Comparison of ENCODE assay signal across 10 cellular contexts in the genomic region with DNA sequence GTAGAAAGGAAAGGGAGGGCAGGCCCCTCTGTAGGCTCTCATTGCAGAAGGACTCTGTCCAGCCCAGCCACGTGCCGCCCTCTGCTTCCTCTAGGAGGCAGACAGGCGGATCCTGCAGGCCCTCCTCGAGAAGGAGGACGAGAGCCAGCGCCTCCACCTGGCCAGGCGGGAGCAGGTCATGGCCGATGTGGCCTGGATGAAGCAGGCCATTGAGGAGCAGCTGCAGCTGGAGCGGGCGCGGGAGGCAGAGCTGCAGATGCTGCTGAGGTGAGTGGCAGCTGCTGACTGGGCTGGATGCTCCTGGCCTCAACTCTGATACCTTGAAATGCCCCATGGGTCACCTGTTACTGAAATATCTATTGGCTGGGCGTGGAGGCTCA. TPM values are rescaled to one million over a fixed set of nuclear protein-coding genes. Genes with fewer than 3 reads are reported as not detected.
DNase-seq lines count a peak whose midpoint lies in the region; ATAC-seq, FAIRE-seq and TF ChIP-seq lines count a peak whose summit lies in the region.
"Had no signal": no experiment of that assay in that cellular context is flagged by ENCODE, and none has a peak within 500 bp of the region (broad histone marks: within the 10 kb centered on the region; RNA-seq: fewer than 3 reads in every experiment).

No MANE protein-coding gene starts in this region.

- no peak overlapping the region for H3K18ac ChIP-seq in neuronal stem cell (ENCODE audit: low read length)

- POLR2A ChIA-PET in GM12878 (lab: Charles Lee) = no interaction called here

- no peak for FAIRE-seq in GM12878 (lab: Jason Lieb, UNC)
- FAIRE-seq: colon had no signal

- no peaks in the 10 kb centered on the region for H3K79me2 ChIP-seq in GM12878 (ENCODE audit: control insufficient read depth, insufficient read depth, low read length)

- no peak overlapping the region for H4K91ac ChIP-seq in neuronal stem cell (ENCODE audit: low read depth, low read length, poor library complexity)

- intact Hi-C loops in GM12878 (cut with micrococcal nuclease; ENCODE audit: unreplicated experiment) = no loop called here

- H3K9me3 ChIP-seq in GM12878 (replicated peaks; ENCODE audit: control insufficient read depth, insufficient read depth, low read length) (no peaks in the 10 kb centered on the region), neuronal stem cell (replicated peaks in 1 of 2; ENCODE audit: control insufficient read depth in 2 of 2, insufficient read depth in 1 of 2, low read depth in 1 of 2, low read length in 2 of 2) (no peaks in the 10 kb centered on the region)
- H3K9me3 ChIP-seq: BLaER1 had no signal

- H3K4me3 ChIP-seq in GM12878 (no peak overlapping the region), neuronal stem cell (ENCODE audit: low read length in 2 of 2) (no peak overlapping the region)
- H3K4me3 ChIP-seq: BLaER1 had no signal

- peak overlapping the region; percentile 90 for H4K8ac ChIP-seq in neuronal stem cell (ENCODE audit: low read depth, low read length)

- no peaks in the 10 kb centered on the region for H3K79me1 ChIP-seq in neuronal stem cell (ENCODE audit: low read depth, low read length)

- no peaks in the 10 kb centered on the region for H3K27me3 ChIP-seq in GM12878 (replicated peaks in 1 of 2; ENCODE audit: control insufficient read depth in 2 of 2, insufficient read depth in 2 of 2, low read length in 1 of 2)
- no peaks in the 10 kb centered on the region for H3K27me3 ChIP-seq in neuronal stem cell (ENCODE audit: control insufficient read depth in 3 of 3, insufficient read depth in 3 of 3, low read depth in 1 of 3, low read length in 3 of 3)
- H3K27me3 ChIP-seq: BLaER1 had no signal

- no peak for TF ChIP-seq RAD21 in GM12878 (IDR thresholded peaks at IDR 0.05; ENCODE audit: insufficient read depth, low read depth, low read length)

- H2BK5ac ChIP-seq in neuronal stem cell (ENCODE audit: low read length) = no peak overlapping the region

- no peak for TF ChIP-seq EP300 in GM12878 (IDR thresholded peaks at IDR 0.05; ENCODE audit: borderline replicate concordance in 1 of 2, control insufficient read depth in 1 of 2, low read depth in 2 of 2, low read length in 2 of 2)

- DNase-seq in NCI-H2227 (lab: John Stamatoyannopoulos, UW; ENCODE audit: unreplicated experiment) = peak; percentile 30
- no peak for DNase-seq in NCI-H2227 treated with DMSO at 0.1 percent for 48 hours (lab: John Stamatoyannopoulos, UW)
- DNase-seq in GM12878 (ENCODE audit: low read depth, low spot score) = no peak
- no peak for DNase-seq in neuronal stem cell (ENCODE audit: low spot score)
- DNase-seq in activated CD8-positive, alpha-beta memory T cell treated with anti-CD3 and anti-CD28 coated beads, Interleukin-2, amount 50 U/mL, for 48 hours = no peak

- no peak overlapping the region for H2AK5ac ChIP-seq in neuronal stem cell (ENCODE audit: low read depth, low read length)

- H3K4me1 ChIP-seq in GM12878 (ENCODE audit: control insufficient read depth, insufficient read depth, low read length) = no peaks in the 10 kb centered on the region
- no peaks in the 10 kb centered on the region for H3K4me1 ChIP-seq in neuronal stem cell (ENCODE audit: control insufficient read depth in 2 of 2, insufficient read depth in 1 of 2, low read depth in 1 of 2, low read length in 2 of 2)
- H3K4me1 ChIP-seq: BLaER1 had no signal

- 0 out of 2 replicates have a peak, but pooled peaks have one; percentile 23 for TF ChIP-seq POLR2A in GM12878 (IDR thresholded peaks at IDR 0.05; ENCODE audit: low read depth, low read length)

- no peak overlapping the region for H3K4ac ChIP-seq in neuronal stem cell (ENCODE audit: low read length)

- H3K27ac ChIP-seq in GM12878 (ENCODE audit: control insufficient read depth, insufficient read depth) = no peak overlapping the region
- no peak overlapping the region for H3K27ac ChIP-seq in neuronal stem cell (replicated peaks; ENCODE audit: low read length)
- H3K27ac ChIP-seq: BLaER1 had no signal

- H2BK120ac ChIP-seq in neuronal stem cell (ENCODE audit: low read depth, low read length) = no peak overlapping the region

- no peak overlapping the region for H3K14ac ChIP-seq in neuronal stem cell (ENCODE audit: low read length)

- TF ChIP-seq CTCF in LNCAP (IDR thresholded peaks at IDR 0.05) (peak; percentile 18; the same call in 1 of the 2 replicates), GM12878 (IDR thresholded peaks at IDR 0.05 in 2 of 3, conservative IDR thresholded peaks at IDR 0.05 in 1 of 3; ENCODE audit: control insufficient read depth in 2 of 3, extremely low read depth in 1 of 3, insufficient read depth in 1 of 3, low read depth in 3 of 3, low read length in 3 of 3) (peak in 1 of 3 experiments; percentile 19; a peak in 1 of 6 replicates)

- H3K9ac ChIP-seq in GM12878 (ENCODE audit: control insufficient read depth, insufficient read depth, low read length) (no peak overlapping the region), neuronal stem cell (ENCODE audit: low read depth, low read length, poor library complexity) (peak overlapping the region; percentile 83)
- H3K9ac ChIP-seq: BLaER1 had no signal

- H2BK12ac ChIP-seq in neuronal stem cell (ENCODE audit: low read length) = no peak overlapping the region

- H3K36me3 ChIP-seq in GM12878 (ENCODE audit: control insufficient read depth in 2 of 2, insufficient read depth in 2 of 2, low read length in 1 of 2) = peaks cover 22 to 32% of the 10 kb centered on the region in 2 experiments
- H3K36me3 ChIP-seq in neuronal stem cell (replicated peaks in 1 of 2; ENCODE audit: control insufficient read depth in 2 of 2, insufficient read depth in 2 of 2, low read length in 2 of 2) = peaks cover 48 to 97% of the 10 kb centered on the region in 2 donors

- 95% methylated on average over 12 of the region's 12 CpGs for WGBS in GM12878 (ENCODE audit: insufficient coverage, insufficient replicate concordance, low lambda C conversion rate, missing lambda C conversion rate)
- WGBS in neuronal stem cell (ENCODE audit: extremely low coverage in 2 of 2, insufficient read length in 2 of 2, insufficient replicate concordance in 1 of 2), 2 donors = no CpG with 5 or more reads among the region's 12 CpGs

- no peak overlapping the region for H2AFZ ChIP-seq in GM12878 (ENCODE audit: control insufficient read depth, low read depth, low read length)
- no peak overlapping the region for H2AFZ ChIP-seq in neuronal stem cell (ENCODE audit: low read length)

- no TSS peak for BruUV-seq in GM12878 (replicated peaks; lab: Mats Ljungman, UMichigan)

- CTCF ChIA-PET in GM12878 (lab: Yijun Ruan, JAX) = no interaction called here

- H4K20me1 ChIP-seq in GM12878 (ENCODE audit: control insufficient read depth, insufficient read depth) = no peaks in the 10 kb centered on the region

- RAD21 ChIA-PET in GM12878 (lab: Charles Lee; ENCODE audit: unreplicated experiment) = no interaction called here

- peak; percentile 54 for ATAC-seq in GM12878
- ATAC-seq in GM18907 (IDR thresholded peaks at IDR 0.05; ENCODE audit: unreplicated experiment) = no peak
- ATAC-seq in GM21360 (IDR thresholded peaks at IDR 0.05; ENCODE audit: unreplicated experiment) = no peak

- H2BK15ac ChIP-seq in neuronal stem cell (ENCODE audit: low read length) = no peak overlapping the region

- peak overlapping the region; percentile 94 for H3K23ac ChIP-seq in neuronal stem cell (ENCODE audit: low read depth, low read length, poor library complexity)

- H3K4me2 ChIP-seq in GM12878 (ENCODE audit: control insufficient read depth, insufficient read depth) (no peak overlapping the region), neuronal stem cell (ENCODE audit: insufficient read depth, low read length, poor library complexity, severe bottlenecking) (no peak overlapping the region)
- H3K4me2 ChIP-seq: BLaER1 had no signal

- in situ Hi-C loops in GM12878 (cut with MboI) = no loop called here

- SMC1A ChIA-PET in GM12878 (lab: Charles Lee; ENCODE audit: uncharacterized antibody, unreplicated experiment) = interaction anchor here (0.8 to 0.9 kb wide), 2 partner anchors 20 to 33 kb away, joined by 3 to 4 read pairs; no protein-coding TSS in a partner anchor

RNA-seq across cellular contexts. Expression of gene TCHP, which starts 10.9 kb away (rescaled TPM):
- total RNA-seq in GM12878 (2013; cell fraction: nucleolus; rRNA removed) = 39.3 and 44.3 TPM in 2 replicates
- 14.6 and 15.2 TPM in 2 replicates for total RNA-seq in GM12878 (2014; rRNA removed)
- total RNA-seq in GM12878 (2014; rRNA removed; fragmentation: Illumina TruSeq; extraction: Trizol) = 11.6 and 13.2 TPM in 2 replicates
- total RNA-seq in GM12878 (2021) = 15.0 and 15.2 TPM in 2 replicates
- 9.1 TPM for polyA plus RNA-seq in GM12878 (2011; ENCODE audit: low read depth)
- 9.6 and 10.1 TPM in 2 replicates for polyA plus RNA-seq in GM12878 (2011; rRNA removed)
- 10.5 and 15.0 TPM in 2 replicates for polyA plus RNA-seq in GM12878 (2011; cell fraction: cytosol; rRNA removed)
- polyA plus RNA-seq in GM12878 (2011; cell fraction: nucleus; rRNA removed) = 22.9 and 45.6 TPM in 2 replicates
- polyA plus RNA-seq in GM12878 (2012) = 8.9 and 9.3 TPM in 2 replicates
- polyA plus RNA-seq in GM12878 (2014; fragmentation: Illumina TruSeq; extraction: Trizol) = 14.8 and 15.1 TPM in 2 replicates
- 1 to 10 TPM; 4.8 to 5.8 TPM for polyA plus RNA-seq in GM12878 (2014; fragmentation: Nextera tagmentation; extraction: Ambion mirVana)
- 18.6 and 19.4 TPM in 2 replicates for polyA plus RNA-seq in GM12878 (2014; rRNA removed)
- 10 to 100 TPM; 16.8 to 18.4 TPM for polyA plus RNA-seq in GM12878 (2016; fragmentation: Nextera tagmentation; extraction: Ambion mirVana)
- 6.3 and 8.4 TPM in 2 replicates for polyA minus RNA-seq in GM12878 (2011; rRNA and poly(A)+ RNA removed)
- polyA minus RNA-seq in GM12878 (2011; cell fraction: cytosol; rRNA and poly(A)+ RNA removed) = 3.3 and 11.3 TPM in 2 replicates
- polyA minus RNA-seq in GM12878 (2011; cell fraction: nucleus; rRNA and poly(A)+ RNA removed) = 9.9 and 16.4 TPM in 2 replicates
- polyA plus RNA-seq in neuronal stem cell (2013, experiment 1 of 2) = 17.3 TPM
- 17.6 TPM for polyA plus RNA-seq in neuronal stem cell (2013, experiment 2 of 2)

RNA-seq across cellular contexts. Expression of gene GLTP, which starts 30.6 kb away (rescaled TPM):
- total RNA-seq in GM12878 (2013; cell fraction: nucleolus; rRNA removed) = 3.3 and 3.6 TPM in 2 replicates
- total RNA-seq in GM12878 (2014; rRNA removed) (30.8 and 31.8 TPM in 2 replicates), GM12878 (2014; rRNA removed; fragmentation: Illumina TruSeq; extraction: Trizol) (24.8 and 27.6 TPM in 2 replicates), GM12878 (2021) (21.9 and 23.9 TPM in 2 replicates)
- polyA plus RNA-seq in GM12878 (2011; ENCODE audit: low read depth) = 8.8 TPM
- polyA plus RNA-seq in GM12878 (2011; rRNA removed) (16.4 and 16.8 TPM in 2 replicates), GM12878 (2014; fragmentation: Illumina TruSeq; extraction: Trizol) (22.3 and 26.6 TPM in 2 replicates), GM12878 (2014; fragmentation: Nextera tagmentation; extraction: Ambion mirVana) (10 to 100 TPM; 19.8 to 20.3 TPM), GM12878 (2014; rRNA removed) (23.1 and 23.9 TPM in 2 replicates), GM12878 (2016; fragmentation: Nextera tagmentation; extraction: Ambion mirVana) (10 to 100 TPM; 37.3 to 44.0 TPM)
- polyA plus RNA-seq in GM12878 (2011; cell fraction: cytosol; rRNA removed) = 17.1 and 19.9 TPM in 2 replicates
- polyA plus RNA-seq in GM12878 (2011; cell fraction: nucleus; rRNA removed) = 3.8 and 4.9 TPM in 2 replicates
- 15.7 and 16.3 TPM in 2 replicates for polyA plus RNA-seq in GM12878 (2012)
- polyA minus RNA-seq in GM12878 (2011; rRNA and poly(A)+ RNA removed) = 21.4 and 38.8 TPM in 2 replicates
- 8.0 and 21.7 TPM in 2 replicates for polyA minus RNA-seq in GM12878 (2011; cell fraction: cytosol; rRNA and poly(A)+ RNA removed)
- 1.1 and 2.6 TPM in 2 replicates for polyA minus RNA-seq in GM12878 (2011; cell fraction: nucleus; rRNA and poly(A)+ RNA removed)
- 23.7 TPM for polyA plus RNA-seq in neuronal stem cell (2013, experiment 1 of 2)
- 24.7 TPM for polyA plus RNA-seq in neuronal stem cell (2013, experiment 2 of 2)
